Comparison of ENCODE assay signal across 24 cellular contexts in genomic region chr3:129246636-129247035, GRCh38. TPM values are rescaled to one million over a fixed set of nuclear protein-coding genes. Genes with fewer than 3 reads are reported as not detected.
DNase-seq lines count a peak whose midpoint lies in the region; ATAC-seq, FAIRE-seq and TF ChIP-seq lines count a peak whose summit lies in the region.
"Had no signal": no experiment of that assay in that cellular context is flagged by ENCODE, and none has a peak within 500 bp of the region (broad histone marks: within the 10 kb centered on the region; RNA-seq: fewer than 3 reads in every experiment).

No MANE protein-coding gene starts in this region.

- intact Hi-C loops in natural killer cell (cut with micrococcal nuclease), result loop anchor here (5.0 to 10.0 kb wide), 2 partner anchors 219 to 632 kb away; no protein-coding TSS in a partner anchor

- H3K4me2 ChIP-seq in astrocyte (ENCODE audit: low read length), result no peak overlapping the region

- no peak for TF ChIP-seq CTCF in natural killer cell (IDR thresholded peaks at IDR 0.05)
- no peak for TF ChIP-seq CTCF in astrocyte (IDR thresholded peaks at IDR 0.05; ENCODE audit: insufficient read depth, low read depth, low read length)
- TF ChIP-seq CTCF in nephron progenitor cell (IDR thresholded peaks at IDR 0.05), result no peak

- H3K4me3 Mint-ChIP-seq in natural killer cell (peak overlapping the region; percentile 52), astrocyte (ENCODE audit: unreplicated experiment) (peak overlapping the region; percentile 23), nephron progenitor cell (peak overlapping the region; percentile 37)
- H3K4me3 Mint-ChIP-seq in natural killer cell treated with Interleukin-12 subunit alpha and Interleukin-12 subunit beta and Interleukin-15 and Interleukin-18, amount 100 ng/mL, for 72 hours, result no peak overlapping the region
- no peak overlapping the region for H3K4me3 Mint-ChIP-seq in activated CD8-positive, alpha-beta memory T cell treated with anti-CD3 and anti-CD28 coated beads, Interleukin-2, amount 10 ng/mL, durations not matched to agents 7 days and 5 days
- H3K4me3 Mint-ChIP-seq: CD8-positive, alpha-beta T cell had no signal

- H3K27ac Mint-ChIP-seq in natural killer cell, result no peak overlapping the region
- no peak overlapping the region for H3K27ac Mint-ChIP-seq in natural killer cell treated with Interleukin-12 subunit alpha and Interleukin-12 subunit beta and Interleukin-15 and Interleukin-18, amount 100 ng/mL, for 72 hours
- no peak overlapping the region for H3K27ac Mint-ChIP-seq in astrocyte (ENCODE audit: unreplicated experiment)
- no peak overlapping the region for H3K27ac Mint-ChIP-seq in nephron progenitor cell
- no peak overlapping the region for H3K27ac Mint-ChIP-seq in activated CD8-positive, alpha-beta memory T cell treated with anti-CD3 and anti-CD28 coated beads, Interleukin-2, amount 10 ng/mL, durations not matched to agents 7 days and 5 days
- H3K27ac Mint-ChIP-seq: CD8-positive, alpha-beta T cell had no signal

- CTCF ChIA-PET in activated CD8-positive, alpha-beta memory T cell treated with anti-CD3 and anti-CD28 coated beads, Interleukin-2, amount 10 ng/mL, durations not matched to agents 7 days and 5 days (lab: Charles Lee), result interaction anchor here (0.6 to 8.0 kb wide), 35 partner anchors 8 to 369 kb away, joined by 3 to 95 read pairs (median 7); partner anchors contain the start of gene RAB43

- DNase-seq in natural killer cell (no peak), astrocyte (ENCODE audit: low read depth) (no peak), nephron progenitor cell (no peak), MV-4-11 (lab: John Stamatoyannopoulos, UW) (no peak), cortex of kidney (lab: John Stamatoyannopoulos, UW) (no peak)
- no peak for DNase-seq in natural killer cell treated with Interleukin-12 subunit alpha and Interleukin-12 subunit beta and Interleukin-15 and Interleukin-18, amount 100 ng/mL, for 72 hours (ENCODE audit: low spot score)
- DNase-seq in activated CD8-positive, alpha-beta memory T cell treated with anti-CD3 and anti-CD28 coated beads, Interleukin-2, amount 10 ng/mL, durations not matched to agents 7 days and 5 days, result no peak
- DNase-seq: C1 segment of cervical spinal cord; Caco-2; CD8-positive, alpha-beta T cell; GOT3; Kasumi-1; NCI-H1105 treated with DMSO at 0.1 percent for 48 hours; NCI-H146; NCI-H1930; NCI-H446; NCI-H524 treated with DMSO at 0.1 percent for 48 hours; NCI-H774; SHP77 had no signal

- H3K27me3 Mint-ChIP-seq in natural killer cell (ENCODE audit: low read depth in 2 of 2) (no peaks in the 10 kb centered on the region), astrocyte (ENCODE audit: low read depth, unreplicated experiment) (no peaks in the 10 kb centered on the region), nephron progenitor cell (ENCODE audit: low read depth, poor library complexity) (peaks cover 9% of the 10 kb centered on the region)
- H3K27me3 Mint-ChIP-seq in natural killer cell treated with Interleukin-12 subunit alpha and Interleukin-12 subunit beta and Interleukin-15 and Interleukin-18, amount 100 ng/mL, for 72 hours, result no peaks in the 10 kb centered on the region
- H3K27me3 Mint-ChIP-seq in activated CD8-positive, alpha-beta memory T cell treated with anti-CD3 and anti-CD28 coated beads, Interleukin-2, amount 10 ng/mL, durations not matched to agents 7 days and 5 days, result no peaks in the 10 kb centered on the region

- no peak for ATAC-seq in natural killer cell
- ATAC-seq in natural killer cell treated with Interleukin-12 subunit alpha and Interleukin-12 subunit beta and Interleukin-15 and Interleukin-18, amount 100 ng/mL, for 72 hours, result no peak
- no peak for ATAC-seq in activated CD8-positive, alpha-beta memory T cell treated with anti-CD3 and anti-CD28 coated beads, Interleukin-2, amount 10 ng/mL, durations not matched to agents 7 days and 5 days
- ATAC-seq: CD8-positive, alpha-beta T cell; Panc1 had no signal

- peaks cover 36 to 41% of the 10 kb centered on the region in 2 donors for H3K4me1 Mint-ChIP-seq in natural killer cell
- peaks cover 29 to 36% of the 10 kb centered on the region in 2 donors for H3K4me1 Mint-ChIP-seq in natural killer cell treated with Interleukin-12 subunit alpha and Interleukin-12 subunit beta and Interleukin-15 and Interleukin-18, amount 100 ng/mL, for 72 hours (ENCODE audit: low read depth in 2 of 2)
- peaks cover 19% of the 10 kb centered on the region for H3K4me1 Mint-ChIP-seq in astrocyte (ENCODE audit: low read depth, unreplicated experiment)
- peaks cover 35% of the 10 kb centered on the region for H3K4me1 Mint-ChIP-seq in nephron progenitor cell
- H3K4me1 Mint-ChIP-seq in activated CD8-positive, alpha-beta memory T cell treated with anti-CD3 and anti-CD28 coated beads, Interleukin-2, amount 10 ng/mL, durations not matched to agents 7 days and 5 days, result peaks cover 39% of the 10 kb centered on the region

- no peak overlapping the region for H3K27ac ChIP-seq in astrocyte (ENCODE audit: low read depth, low read length)

- H3K4me3 ChIP-seq in astrocyte (ENCODE audit: insufficient read depth, low read depth, low read length), result no peak overlapping the region
- H3K4me3 ChIP-seq: HAP-1, K562 had no signal

- no peaks in the 10 kb centered on the region for H3K36me3 Mint-ChIP-seq in natural killer cell
- peaks cover 4% of the 10 kb centered on the region for H3K36me3 Mint-ChIP-seq in natural killer cell treated with Interleukin-12 subunit alpha and Interleukin-12 subunit beta and Interleukin-15 and Interleukin-18, amount 100 ng/mL, for 72 hours
- peaks cover 5% of the 10 kb centered on the region for H3K36me3 Mint-ChIP-seq in astrocyte (ENCODE audit: low read depth, unreplicated experiment)
- peaks cover under 1% of the 10 kb centered on the region for H3K36me3 Mint-ChIP-seq in nephron progenitor cell (ENCODE audit: low read depth)
- H3K36me3 Mint-ChIP-seq in activated CD8-positive, alpha-beta memory T cell treated with anti-CD3 and anti-CD28 coated beads, Interleukin-2, amount 10 ng/mL, durations not matched to agents 7 days and 5 days, result peaks cover 8% of the 10 kb centered on the region

- H3K27me3 ChIP-seq in astrocyte (ENCODE audit: insufficient read depth, low read length), result no peaks in the 10 kb centered on the region

- no peak overlapping the region for H3K9ac ChIP-seq in astrocyte (ENCODE audit: low read length)

- H3K9me3 ChIP-seq in astrocyte (ENCODE audit: insufficient read depth, low read depth, low read length), result no peaks in the 10 kb centered on the region
- H3K9me3 ChIP-seq: Caco-2, HAP-1 had no signal

- H3K79me2 ChIP-seq in astrocyte (ENCODE audit: insufficient read depth, low read length), result peaks cover 44% of the 10 kb centered on the region

- no peak for FAIRE-seq in astrocyte (lab: Jason Lieb, UNC)
- FAIRE-seq: G401.6, HTR-8/SVneo, K562 had no signal

- H4K20me1 ChIP-seq in astrocyte (ENCODE audit: insufficient read depth, low read length), result peaks cover 6% of the 10 kb centered on the region

- H3K4me1 ChIP-seq in astrocyte (ENCODE audit: insufficient read depth, low read length), result peaks cover 24% of the 10 kb centered on the region
- H3K4me1 ChIP-seq: Caco-2 had no signal

- H2AFZ ChIP-seq in astrocyte (ENCODE audit: low read depth, low read length), result no peak overlapping the region

- H3K9me3 Mint-ChIP-seq in natural killer cell (no peaks in the 10 kb centered on the region), astrocyte (ENCODE audit: unreplicated experiment) (no peaks in the 10 kb centered on the region), nephron progenitor cell (no peaks in the 10 kb centered on the region)
- H3K9me3 Mint-ChIP-seq in natural killer cell treated with Interleukin-12 subunit alpha and Interleukin-12 subunit beta and Interleukin-15 and Interleukin-18, amount 100 ng/mL, for 72 hours, result no peaks in the 10 kb centered on the region
- H3K9me3 Mint-ChIP-seq in activated CD8-positive, alpha-beta memory T cell treated with anti-CD3 and anti-CD28 coated beads, Interleukin-2, amount 10 ng/mL, durations not matched to agents 7 days and 5 days (ENCODE audit: low read depth), result no peaks in the 10 kb centered on the region
- H3K9me3 Mint-ChIP-seq: CD8-positive, alpha-beta T cell had no signal

- peaks cover 3% of the 10 kb centered on the region for H3K36me3 ChIP-seq in astrocyte (ENCODE audit: insufficient read depth, low read length)

RNA-seq across cellular contexts. Expression of gene COPG1, which starts 2.8 kb away (rescaled TPM):
- total RNA-seq in natural killer cell (100 to 1,000 TPM; 127 to 141 (median 135) TPM), astrocyte (267 and 275 TPM in 2 replicates)
- total RNA-seq in natural killer cell treated with Interleukin-12 subunit alpha and Interleukin-12 subunit beta and Interleukin-15 and Interleukin-18, amount 100 ng/mL, for 72 hours, result 100 to 1,000 TPM; 203 to 236 TPM
- 100 to 1,000 TPM; 130 to 141 TPM for total RNA-seq in activated CD8-positive, alpha-beta memory T cell treated with anti-CD3 and anti-CD28 coated beads, Interleukin-2, amount 10 ng/mL, durations not matched to agents 7 days and 5 days

RNA-seq across cellular contexts. Expression of gene HMCES, which starts 32.0 kb away (rescaled TPM):
- total RNA-seq in natural killer cell, result 10 to 100 TPM; 37.3 to 42.8 (median 40.9) TPM
- 10 to 100 TPM; 49.2 to 52.5 TPM for total RNA-seq in natural killer cell treated with Interleukin-12 subunit alpha and Interleukin-12 subunit beta and Interleukin-15 and Interleukin-18, amount 100 ng/mL, for 72 hours
- total RNA-seq in astrocyte, result 22.4 and 27.4 TPM in 2 replicates
- 10 to 100 TPM; 43.4 to 52.1 TPM for total RNA-seq in activated CD8-positive, alpha-beta memory T cell treated with anti-CD3 and anti-CD28 coated beads, Interleukin-2, amount 10 ng/mL, durations not matched to agents 7 days and 5 days

Comparison
In these comparisons a context has a peak if more than half of its experiments do, and no peak if none do; other contexts are left out.
1. H3K4me3 Mint-ChIP-seq: peak in natural killer cell (single experiment), astrocyte (single experiment) and nephron progenitor cell (single experiment); none in natural killer cell treated with Interleukin-12 subunit alpha and Interleukin-12 subunit beta and Interleukin-15 and Interleukin-18, amount 100 ng/mL, for 72 hours (single experiment) and activated CD8-positive, alpha-beta memory T cell treated with anti-CD3 and anti-CD28 coated beads, Interleukin-2, amount 10 ng/mL, durations not matched to agents 7 days and 5 days (single experiment).